Comparison of ENCODE assay signal across 1 cellular context in the genomic region with DNA sequence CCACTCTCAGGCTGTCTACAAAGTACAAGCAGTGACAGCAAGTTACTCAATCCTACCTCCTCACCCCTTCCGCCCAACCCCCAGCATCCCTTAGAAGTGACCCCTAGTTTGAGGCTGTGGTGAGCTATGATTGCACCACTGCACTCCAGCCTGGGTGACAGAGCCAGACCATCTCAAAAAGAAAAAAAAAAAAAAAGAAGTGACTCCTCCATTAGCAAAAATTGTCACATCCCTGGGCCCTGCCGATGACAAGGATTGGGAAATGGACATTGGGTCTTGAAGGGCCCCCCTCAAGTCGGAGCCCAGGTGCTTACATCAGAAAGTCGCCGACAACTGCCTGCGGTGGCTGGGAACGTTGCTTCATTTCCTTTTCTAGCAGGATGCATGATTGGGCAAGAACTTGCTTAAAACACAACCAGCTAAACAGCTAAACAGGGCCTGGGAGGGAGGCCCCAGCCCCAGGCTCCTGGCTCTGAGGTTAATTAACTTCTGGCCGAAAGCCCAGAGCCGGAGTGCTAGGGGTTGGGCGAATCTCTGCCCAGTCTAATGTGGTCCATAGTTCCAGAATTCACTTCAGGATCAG.
TF ChIP-seq lines count a peak whose summit lies in the region.

No MANE protein-coding gene starts in this region.

TF ChIP-seq in HepG2, 621 proteins besides CTCF, POLR2A, EP300 and RAD21 (continued from another document and continues in another):
- TF ChIP-seq, protein P1, sequence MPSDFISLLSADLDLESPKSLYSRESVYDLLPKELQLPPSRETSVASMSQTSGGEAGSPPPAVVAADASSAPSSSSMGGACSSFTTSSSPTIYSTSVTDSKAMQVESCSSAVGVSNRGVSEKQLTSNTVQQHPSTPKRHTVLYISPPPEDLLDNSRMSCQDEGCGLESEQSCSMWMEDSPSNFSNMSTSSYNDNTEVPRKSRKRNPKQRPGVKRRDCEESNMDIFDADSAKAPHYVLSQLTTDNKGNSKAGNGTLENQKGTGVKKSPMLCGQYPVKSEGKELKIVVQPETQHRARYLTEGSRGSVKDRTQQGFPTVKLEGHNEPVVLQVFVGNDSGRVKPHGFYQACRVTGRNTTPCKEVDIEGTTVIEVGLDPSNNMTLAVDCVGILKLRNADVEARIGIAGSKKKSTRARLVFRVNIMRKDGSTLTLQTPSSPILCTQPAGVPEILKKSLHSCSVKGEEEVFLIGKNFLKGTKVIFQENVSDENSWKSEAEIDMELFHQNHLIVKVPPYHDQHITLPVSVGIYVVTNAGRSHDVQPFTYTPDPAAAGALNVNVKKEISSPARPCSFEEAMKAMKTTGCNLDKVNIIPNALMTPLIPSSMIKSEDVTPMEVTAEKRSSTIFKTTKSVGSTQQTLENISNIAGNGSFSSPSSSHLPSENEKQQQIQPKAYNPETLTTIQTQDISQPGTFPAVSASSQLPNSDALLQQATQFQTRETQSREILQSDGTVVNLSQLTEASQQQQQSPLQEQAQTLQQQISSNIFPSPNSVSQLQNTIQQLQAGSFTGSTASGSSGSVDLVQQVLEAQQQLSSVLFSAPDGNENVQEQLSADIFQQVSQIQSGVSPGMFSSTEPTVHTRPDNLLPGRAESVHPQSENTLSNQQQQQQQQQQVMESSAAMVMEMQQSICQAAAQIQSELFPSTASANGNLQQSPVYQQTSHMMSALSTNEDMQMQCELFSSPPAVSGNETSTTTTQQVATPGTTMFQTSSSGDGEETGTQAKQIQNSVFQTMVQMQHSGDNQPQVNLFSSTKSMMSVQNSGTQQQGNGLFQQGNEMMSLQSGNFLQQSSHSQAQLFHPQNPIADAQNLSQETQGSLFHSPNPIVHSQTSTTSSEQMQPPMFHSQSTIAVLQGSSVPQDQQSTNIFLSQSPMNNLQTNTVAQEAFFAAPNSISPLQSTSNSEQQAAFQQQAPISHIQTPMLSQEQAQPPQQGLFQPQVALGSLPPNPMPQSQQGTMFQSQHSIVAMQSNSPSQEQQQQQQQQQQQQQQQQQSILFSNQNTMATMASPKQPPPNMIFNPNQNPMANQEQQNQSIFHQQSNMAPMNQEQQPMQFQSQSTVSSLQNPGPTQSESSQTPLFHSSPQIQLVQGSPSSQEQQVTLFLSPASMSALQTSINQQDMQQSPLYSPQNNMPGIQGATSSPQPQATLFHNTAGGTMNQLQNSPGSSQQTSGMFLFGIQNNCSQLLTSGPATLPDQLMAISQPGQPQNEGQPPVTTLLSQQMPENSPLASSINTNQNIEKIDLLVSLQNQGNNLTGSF (CRISPR knock-in tag; IDR thresholded peaks at IDR 0.05) = no peak
- TF ChIP-seq HIVEP1 (CRISPR knock-in tag; IDR thresholded peaks at IDR 0.05) = peak; percentile 29; the same call in 1 of the 2 replicates
- no peak for TF ChIP-seq KMT2B (CRISPR knock-in tag; IDR thresholded peaks at IDR 0.05)
- TF ChIP-seq, protein P2, sequence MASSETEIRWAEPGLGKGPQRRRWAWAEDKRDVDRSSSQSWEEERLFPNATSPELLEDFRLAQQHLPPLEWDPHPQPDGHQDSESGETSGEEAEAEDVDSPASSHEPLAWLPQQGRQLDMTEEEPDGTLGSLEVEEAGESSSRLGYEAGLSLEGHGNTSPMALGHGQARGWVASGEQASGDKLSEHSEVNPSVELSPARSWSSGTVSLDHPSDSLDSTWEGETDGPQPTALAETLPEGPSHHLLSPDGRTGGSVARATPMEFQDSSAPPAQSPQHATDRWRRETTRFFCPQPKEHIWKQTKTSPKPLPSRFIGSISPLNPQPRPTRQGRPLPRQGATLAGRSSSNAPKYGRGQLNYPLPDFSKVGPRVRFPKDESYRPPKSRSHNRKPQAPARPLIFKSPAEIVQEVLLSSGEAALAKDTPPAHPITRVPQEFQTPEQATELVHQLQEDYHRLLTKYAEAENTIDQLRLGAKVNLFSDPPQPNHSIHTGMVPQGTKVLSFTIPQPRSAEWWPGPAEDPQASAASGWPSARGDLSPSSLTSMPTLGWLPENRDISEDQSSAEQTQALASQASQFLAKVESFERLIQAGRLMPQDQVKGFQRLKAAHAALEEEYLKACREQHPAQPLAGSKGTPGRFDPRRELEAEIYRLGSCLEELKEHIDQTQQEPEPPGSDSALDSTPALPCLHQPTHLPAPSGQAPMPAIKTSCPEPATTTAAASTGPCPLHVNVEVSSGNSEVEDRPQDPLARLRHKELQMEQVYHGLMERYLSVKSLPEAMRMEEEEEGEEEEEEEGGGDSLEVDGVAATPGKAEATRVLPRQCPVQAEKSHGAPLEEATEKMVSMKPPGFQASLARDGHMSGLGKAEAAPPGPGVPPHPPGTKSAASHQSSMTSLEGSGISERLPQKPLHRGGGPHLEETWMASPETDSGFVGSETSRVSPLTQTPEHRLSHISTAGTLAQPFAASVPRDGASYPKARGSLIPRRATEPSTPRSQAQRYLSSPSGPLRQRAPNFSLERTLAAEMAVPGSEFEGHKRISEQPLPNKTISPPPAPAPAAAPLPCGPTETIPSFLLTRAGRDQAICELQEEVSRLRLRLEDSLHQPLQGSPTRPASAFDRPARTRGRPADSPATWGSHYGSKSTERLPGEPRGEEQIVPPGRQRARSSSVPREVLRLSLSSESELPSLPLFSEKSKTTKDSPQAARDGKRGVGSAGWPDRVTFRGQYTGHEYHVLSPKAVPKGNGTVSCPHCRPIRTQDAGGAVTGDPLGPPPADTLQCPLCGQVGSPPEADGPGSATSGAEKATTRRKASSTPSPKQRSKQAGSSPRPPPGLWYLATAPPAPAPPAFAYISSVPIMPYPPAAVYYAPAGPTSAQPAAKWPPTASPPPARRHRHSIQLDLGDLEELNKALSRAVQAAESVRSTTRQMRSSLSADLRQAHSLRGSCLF (CRISPR knock-in tag; IDR thresholded peaks at IDR 0.05; ENCODE audit: borderline replicate concordance) = no peak
- no peak for TF ChIP-seq ZIK1 (CRISPR knock-in tag; IDR thresholded peaks at IDR 0.05; ENCODE audit: borderline replicate concordance, low read depth)
- peak; percentile 46; the same call in 1 of the 2 replicates for TF ChIP-seq NFKB2 (CRISPR knock-in tag; IDR thresholded peaks at IDR 0.05; ENCODE audit: borderline replicate concordance)
- TF ChIP-seq ZNF121 (CRISPR knock-in tag; IDR thresholded peaks at IDR 0.05) = no peak
- TF ChIP-seq, protein P3, sequence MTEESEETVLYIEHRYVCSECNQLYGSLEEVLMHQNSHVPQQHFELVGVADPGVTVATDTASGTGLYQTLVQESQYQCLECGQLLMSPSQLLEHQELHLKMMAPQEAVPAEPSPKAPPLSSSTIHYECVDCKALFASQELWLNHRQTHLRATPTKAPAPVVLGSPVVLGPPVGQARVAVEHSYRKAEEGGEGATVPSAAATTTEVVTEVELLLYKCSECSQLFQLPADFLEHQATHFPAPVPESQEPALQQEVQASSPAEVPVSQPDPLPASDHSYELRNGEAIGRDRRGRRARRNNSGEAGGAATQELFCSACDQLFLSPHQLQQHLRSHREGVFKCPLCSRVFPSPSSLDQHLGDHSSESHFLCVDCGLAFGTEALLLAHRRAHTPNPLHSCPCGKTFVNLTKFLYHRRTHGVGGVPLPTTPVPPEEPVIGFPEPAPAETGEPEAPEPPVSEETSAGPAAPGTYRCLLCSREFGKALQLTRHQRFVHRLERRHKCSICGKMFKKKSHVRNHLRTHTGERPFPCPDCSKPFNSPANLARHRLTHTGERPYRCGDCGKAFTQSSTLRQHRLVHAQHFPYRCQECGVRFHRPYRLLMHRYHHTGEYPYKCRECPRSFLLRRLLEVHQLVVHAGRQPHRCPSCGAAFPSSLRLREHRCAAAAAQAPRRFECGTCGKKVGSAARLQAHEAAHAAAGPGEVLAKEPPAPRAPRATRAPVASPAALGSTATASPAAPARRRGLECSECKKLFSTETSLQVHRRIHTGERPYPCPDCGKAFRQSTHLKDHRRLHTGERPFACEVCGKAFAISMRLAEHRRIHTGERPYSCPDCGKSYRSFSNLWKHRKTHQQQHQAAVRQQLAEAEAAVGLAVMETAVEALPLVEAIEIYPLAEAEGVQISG (CRISPR knock-in tag; IDR thresholded peaks at IDR 0.05) = 0 out of 2 replicates have a peak, but pooled peaks have one; percentile 44
- TF ChIP-seq ZNF720 (CRISPR knock-in tag; IDR thresholded peaks at IDR 0.05) = no peak
- TF ChIP-seq ZNF747 (CRISPR knock-in tag; IDR thresholded peaks at IDR 0.05; ENCODE audit: borderline replicate concordance) = no peak
- no peak for TF ChIP-seq THYN1 (CRISPR knock-in tag; IDR thresholded peaks at IDR 0.05; ENCODE audit: borderline replicate concordance, low read depth)
- TF ChIP-seq ZNF703 (CRISPR knock-in tag; IDR thresholded peaks at IDR 0.05; ENCODE audit: borderline replicate concordance) = no peak
- peak; percentile 16 for TF ChIP-seq ASH2L (IDR thresholded peaks at IDR 0.05; ENCODE audit: insufficient read length, low read depth, low read length)
- TF ChIP-seq SNAI1 (CRISPR knock-in tag; IDR thresholded peaks at IDR 0.05; ENCODE audit: borderline replicate concordance) = no peak
- peak; percentile 31; the same call in 1 of the 2 replicates for TF ChIP-seq ARID4A (CRISPR knock-in tag; IDR thresholded peaks at IDR 0.05; ENCODE audit: borderline replicate concordance)
- TF ChIP-seq HOXA3 (CRISPR knock-in tag; IDR thresholded peaks at IDR 0.05) = peak; percentile 52; the same call in 1 of the 2 replicates
- TF ChIP-seq, protein P4, sequence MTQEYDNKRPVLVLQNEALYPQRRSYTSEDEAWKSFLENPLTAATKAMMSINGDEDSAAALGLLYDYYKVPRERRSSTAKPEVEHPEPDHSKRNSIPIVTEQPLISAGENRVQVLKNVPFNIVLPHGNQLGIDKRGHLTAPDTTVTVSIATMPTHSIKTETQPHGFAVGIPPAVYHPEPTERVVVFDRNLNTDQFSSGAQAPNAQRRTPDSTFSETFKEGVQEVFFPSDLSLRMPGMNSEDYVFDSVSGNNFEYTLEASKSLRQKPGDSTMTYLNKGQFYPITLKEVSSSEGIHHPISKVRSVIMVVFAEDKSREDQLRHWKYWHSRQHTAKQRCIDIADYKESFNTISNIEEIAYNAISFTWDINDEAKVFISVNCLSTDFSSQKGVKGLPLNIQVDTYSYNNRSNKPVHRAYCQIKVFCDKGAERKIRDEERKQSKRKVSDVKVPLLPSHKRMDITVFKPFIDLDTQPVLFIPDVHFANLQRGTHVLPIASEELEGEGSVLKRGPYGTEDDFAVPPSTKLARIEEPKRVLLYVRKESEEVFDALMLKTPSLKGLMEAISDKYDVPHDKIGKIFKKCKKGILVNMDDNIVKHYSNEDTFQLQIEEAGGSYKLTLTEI (CRISPR knock-in tag; conservative IDR thresholded peaks at IDR 0.05) = no peak
- TF ChIP-seq EHMT2 (IDR thresholded peaks at IDR 0.05; ENCODE audit: borderline replicate concordance, low read depth, low read length) = no peak
- TF ChIP-seq TBP (CRISPR knock-in tag; IDR thresholded peaks at IDR 0.05) = no peak
- TF ChIP-seq SNAPC4 (CRISPR knock-in tag; IDR thresholded peaks at IDR 0.05) = no peak
- 0 out of 2 replicates have a peak, but pooled peaks have one; percentile 30 for TF ChIP-seq MEIS1 (CRISPR knock-in tag; IDR thresholded peaks at IDR 0.05; ENCODE audit: borderline replicate concordance)
- no peak for TF ChIP-seq ZNF253 (CRISPR knock-in tag; IDR thresholded peaks at IDR 0.05; ENCODE audit: borderline replicate concordance)
